1 cellular context compared by ENCODE assay signal in the genomic region with DNA sequence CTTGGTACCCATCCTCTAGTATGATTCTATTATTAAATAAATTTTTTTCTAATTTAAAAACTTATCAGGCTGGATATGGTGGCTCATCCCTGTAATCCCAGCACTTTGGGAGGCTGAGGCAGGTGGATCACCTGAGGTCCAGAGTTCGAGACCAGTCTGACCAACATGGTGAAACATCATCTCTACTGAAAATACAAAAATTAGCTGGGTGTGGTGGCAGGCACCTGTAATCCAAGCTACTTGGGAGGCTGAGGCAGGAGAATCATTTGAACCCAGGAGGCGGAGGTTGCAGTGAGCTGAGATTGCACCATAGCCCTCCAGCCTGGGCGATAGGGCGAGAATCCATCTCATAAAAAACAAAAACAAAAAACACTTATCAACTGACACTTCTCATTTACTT.
A peak's percentile ranks its signal among the peaks of the same experiment; 100 is the strongest.
TF ChIP-seq lines count a peak whose summit lies in the region.

No MANE protein-coding gene starts in this region.

TF ChIP-seq in HepG2, 621 proteins besides CTCF, POLR2A, EP300 and RAD21 (continued from another document):
- TF ChIP-seq CBX5 (CRISPR knock-in tag; IDR thresholded peaks at IDR 0.05; ENCODE audit: borderline replicate concordance): 0 out of 2 replicates have a peak, but pooled peaks have one; percentile 29
